In the genomic region with DNA sequence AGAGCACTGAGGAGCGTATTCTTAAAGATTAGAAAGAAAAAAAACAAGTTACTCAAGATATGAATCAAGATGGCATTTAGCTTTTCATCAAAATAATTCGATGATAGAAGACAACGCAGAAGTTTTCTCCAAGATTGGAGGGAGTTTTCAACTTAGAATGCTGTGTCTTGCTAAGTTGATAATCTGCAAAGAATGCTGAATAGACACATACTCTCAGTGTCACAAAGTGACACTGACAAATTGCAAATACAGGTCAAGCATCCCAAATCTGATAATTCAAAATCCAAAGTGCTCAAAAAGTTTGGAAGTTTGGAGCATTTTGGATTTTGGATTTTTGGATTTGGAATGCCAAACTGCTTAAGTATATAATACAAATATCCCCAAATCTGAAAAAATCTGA, we compare ENCODE assay signal across 1 cellular context.
TF ChIP-seq lines count a peak whose summit lies in the region.

No MANE protein-coding gene starts in this region.

TF ChIP-seq in GM23338, 12 proteins besides CTCF, POLR2A, EP300 and RAD21:
- TF ChIP-seq, protein P1, sequence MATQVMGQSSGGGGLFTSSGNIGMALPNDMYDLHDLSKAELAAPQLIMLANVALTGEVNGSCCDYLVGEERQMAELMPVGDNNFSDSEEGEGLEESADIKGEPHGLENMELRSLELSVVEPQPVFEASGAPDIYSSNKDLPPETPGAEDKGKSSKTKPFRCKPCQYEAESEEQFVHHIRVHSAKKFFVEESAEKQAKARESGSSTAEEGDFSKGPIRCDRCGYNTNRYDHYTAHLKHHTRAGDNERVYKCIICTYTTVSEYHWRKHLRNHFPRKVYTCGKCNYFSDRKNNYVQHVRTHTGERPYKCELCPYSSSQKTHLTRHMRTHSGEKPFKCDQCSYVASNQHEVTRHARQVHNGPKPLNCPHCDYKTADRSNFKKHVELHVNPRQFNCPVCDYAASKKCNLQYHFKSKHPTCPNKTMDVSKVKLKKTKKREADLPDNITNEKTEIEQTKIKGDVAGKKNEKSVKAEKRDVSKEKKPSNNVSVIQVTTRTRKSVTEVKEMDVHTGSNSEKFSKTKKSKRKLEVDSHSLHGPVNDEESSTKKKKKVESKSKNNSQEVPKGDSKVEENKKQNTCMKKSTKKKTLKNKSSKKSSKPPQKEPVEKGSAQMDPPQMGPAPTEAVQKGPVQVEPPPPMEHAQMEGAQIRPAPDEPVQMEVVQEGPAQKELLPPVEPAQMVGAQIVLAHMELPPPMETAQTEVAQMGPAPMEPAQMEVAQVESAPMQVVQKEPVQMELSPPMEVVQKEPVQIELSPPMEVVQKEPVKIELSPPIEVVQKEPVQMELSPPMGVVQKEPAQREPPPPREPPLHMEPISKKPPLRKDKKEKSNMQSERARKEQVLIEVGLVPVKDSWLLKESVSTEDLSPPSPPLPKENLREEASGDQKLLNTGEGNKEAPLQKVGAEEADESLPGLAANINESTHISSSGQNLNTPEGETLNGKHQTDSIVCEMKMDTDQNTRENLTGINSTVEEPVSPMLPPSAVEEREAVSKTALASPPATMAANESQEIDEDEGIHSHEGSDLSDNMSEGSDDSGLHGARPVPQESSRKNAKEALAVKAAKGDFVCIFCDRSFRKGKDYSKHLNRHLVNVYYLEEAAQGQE (IDR thresholded peaks at IDR 0.05; ENCODE audit: unreplicated experiment), result no peak
- TF ChIP-seq EZH2 (IDR thresholded peaks at IDR 0.05; ENCODE audit: low read depth, unreplicated experiment) (no peak), STAT1 (IDR thresholded peaks at IDR 0.05; ENCODE audit: unreplicated experiment) (no peak), POLR2AphosphoS5 (IDR thresholded peaks at IDR 0.05; ENCODE audit: low read depth) (no peak), CREB1 (CRISPR knock-in tag; IDR thresholded peaks at IDR 0.05; ENCODE audit: low read depth) (no peak), EZH2phosphoT487 (IDR thresholded peaks at IDR 0.05; ENCODE audit: unreplicated experiment) (no peak), ZNF114 (CRISPR knock-in tag; IDR thresholded peaks at IDR 0.05) (no peak), JUNB (IDR thresholded peaks at IDR 0.05; ENCODE audit: unreplicated experiment) (no peak), ZNF331 (CRISPR knock-in tag; IDR thresholded peaks at IDR 0.05; ENCODE audit: low read depth) (no peak)
- TF ChIP-seq, protein P2, sequence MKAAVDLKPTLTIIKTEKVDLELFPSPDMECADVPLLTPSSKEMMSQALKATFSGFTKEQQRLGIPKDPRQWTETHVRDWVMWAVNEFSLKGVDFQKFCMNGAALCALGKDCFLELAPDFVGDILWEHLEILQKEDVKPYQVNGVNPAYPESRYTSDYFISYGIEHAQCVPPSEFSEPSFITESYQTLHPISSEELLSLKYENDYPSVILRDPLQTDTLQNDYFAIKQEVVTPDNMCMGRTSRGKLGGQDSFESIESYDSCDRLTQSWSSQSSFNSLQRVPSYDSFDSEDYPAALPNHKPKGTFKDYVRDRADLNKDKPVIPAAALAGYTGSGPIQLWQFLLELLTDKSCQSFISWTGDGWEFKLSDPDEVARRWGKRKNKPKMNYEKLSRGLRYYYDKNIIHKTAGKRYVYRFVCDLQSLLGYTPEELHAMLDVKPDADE (IDR thresholded peaks at IDR 0.05), result no peak
- TF ChIP-seq, protein P3, sequence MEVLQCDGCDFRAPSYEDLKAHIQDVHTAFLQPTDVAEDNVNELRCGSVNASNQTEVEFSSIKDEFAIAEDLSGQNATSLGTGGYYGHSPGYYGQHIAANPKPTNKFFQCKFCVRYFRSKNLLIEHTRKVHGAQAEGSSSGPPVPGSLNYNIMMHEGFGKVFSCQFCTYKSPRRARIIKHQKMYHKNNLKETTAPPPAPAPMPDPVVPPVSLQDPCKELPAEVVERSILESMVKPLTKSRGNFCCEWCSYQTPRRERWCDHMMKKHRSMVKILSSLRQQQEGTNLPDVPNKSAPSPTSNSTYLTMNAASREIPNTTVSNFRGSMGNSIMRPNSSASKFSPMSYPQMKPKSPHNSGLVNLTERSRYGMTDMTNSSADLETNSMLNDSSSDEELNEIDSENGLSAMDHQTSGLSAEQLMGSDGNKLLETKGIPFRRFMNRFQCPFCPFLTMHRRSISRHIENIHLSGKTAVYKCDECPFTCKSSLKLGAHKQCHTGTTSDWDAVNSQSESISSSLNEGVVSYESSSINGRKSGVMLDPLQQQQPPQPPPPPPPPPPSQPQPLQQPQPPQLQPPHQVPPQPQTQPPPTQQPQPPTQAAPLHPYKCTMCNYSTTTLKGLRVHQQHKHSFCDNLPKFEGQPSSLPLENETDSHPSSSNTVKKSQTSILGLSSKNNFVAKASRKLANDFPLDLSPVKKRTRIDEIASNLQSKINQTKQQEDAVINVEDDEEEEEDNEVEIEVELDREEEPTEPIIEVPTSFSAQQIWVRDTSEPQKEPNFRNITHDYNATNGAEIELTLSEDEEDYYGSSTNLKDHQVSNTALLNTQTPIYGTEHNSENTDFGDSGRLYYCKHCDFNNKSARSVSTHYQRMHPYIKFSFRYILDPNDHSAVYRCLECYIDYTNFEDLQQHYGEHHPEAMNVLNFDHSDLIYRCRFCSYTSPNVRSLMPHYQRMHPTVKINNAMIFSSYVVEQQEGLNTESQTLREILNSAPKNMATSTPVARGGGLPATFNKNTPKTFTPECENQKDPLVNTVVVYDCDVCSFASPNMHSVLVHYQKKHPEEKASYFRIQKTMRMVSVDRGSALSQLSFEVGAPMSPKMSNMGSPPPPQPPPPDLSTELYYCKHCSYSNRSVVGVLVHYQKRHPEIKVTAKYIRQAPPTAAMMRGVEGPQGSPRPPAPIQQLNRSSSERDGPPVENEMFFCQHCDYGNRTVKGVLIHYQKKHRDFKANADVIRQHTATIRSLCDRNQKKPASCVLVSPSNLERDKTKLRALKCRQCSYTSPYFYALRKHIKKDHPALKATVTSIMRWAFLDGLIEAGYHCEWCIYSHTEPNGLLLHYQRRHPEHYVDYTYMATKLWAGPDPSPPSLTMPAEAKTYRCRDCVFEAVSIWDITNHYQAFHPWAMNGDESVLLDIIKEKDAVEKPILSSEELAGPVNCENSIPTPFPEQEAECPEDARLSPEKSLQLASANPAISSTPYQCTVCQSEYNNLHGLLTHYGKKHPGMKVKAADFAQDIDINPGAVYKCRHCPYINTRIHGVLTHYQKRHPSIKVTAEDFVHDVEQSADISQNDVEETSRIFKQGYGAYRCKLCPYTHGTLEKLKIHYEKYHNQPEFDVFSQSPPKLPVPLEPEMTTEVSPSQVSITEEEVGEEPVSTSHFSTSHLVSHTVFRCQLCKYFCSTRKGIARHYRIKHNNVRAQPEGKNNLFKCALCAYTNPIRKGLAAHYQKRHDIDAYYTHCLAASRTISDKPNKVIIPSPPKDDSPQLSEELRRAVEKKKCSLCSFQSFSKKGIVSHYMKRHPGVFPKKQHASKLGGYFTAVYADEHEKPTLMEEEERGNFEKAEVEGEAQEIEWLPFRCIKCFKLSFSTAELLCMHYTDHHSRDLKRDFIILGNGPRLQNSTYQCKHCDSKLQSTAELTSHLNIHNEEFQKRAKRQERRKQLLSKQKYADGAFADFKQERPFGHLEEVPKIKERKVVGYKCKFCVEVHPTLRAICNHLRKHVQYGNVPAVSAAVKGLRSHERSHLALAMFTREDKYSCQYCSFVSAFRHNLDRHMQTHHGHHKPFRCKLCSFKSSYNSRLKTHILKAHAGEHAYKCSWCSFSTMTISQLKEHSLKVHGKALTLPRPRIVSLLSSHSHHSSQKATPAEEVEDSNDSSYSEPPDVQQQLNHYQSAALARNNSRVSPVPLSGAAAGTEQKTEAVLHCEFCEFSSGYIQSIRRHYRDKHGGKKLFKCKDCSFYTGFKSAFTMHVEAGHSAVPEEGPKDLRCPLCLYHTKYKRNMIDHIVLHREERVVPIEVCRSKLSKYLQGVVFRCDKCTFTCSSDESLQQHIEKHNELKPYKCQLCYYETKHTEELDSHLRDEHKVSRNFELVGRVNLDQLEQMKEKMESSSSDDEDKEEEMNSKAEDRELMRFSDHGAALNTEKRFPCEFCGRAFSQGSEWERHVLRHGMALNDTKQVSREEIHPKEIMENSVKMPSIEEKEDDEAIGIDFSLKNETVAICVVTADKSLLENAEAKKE (CRISPR knock-in tag; IDR thresholded peaks at IDR 0.05), result no peak
TF ChIP-seq in GM23338: peak in this region for 0.
